In the genomic region with DNA sequence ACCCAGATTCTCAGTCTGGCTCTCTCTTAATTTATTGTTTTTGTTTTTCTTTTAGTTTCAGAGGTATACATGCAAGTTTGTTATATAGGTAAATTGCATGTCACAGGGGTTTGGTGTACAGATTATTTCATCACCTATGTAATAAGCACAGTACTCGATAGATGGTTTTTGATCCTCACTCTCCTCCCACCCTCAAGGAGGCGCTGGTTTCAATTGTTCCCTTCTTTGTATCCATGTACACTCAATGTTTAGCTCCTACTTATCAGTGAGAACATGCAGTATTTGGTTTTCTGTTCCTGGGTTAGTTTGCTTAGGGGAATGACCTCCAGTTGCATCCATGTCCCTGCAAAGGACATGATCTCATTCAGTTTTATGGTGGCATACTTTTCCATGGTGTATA, we compare ENCODE assay signal across 21 cellular contexts.
"Had no signal": no experiment of that assay in that cellular context is flagged by ENCODE, and none has a peak within 500 bp of the region (broad histone marks: within the 10 kb centered on the region; RNA-seq: fewer than 3 reads in every experiment).

No MANE protein-coding gene starts in this region.

- DNase-seq: KBM-7, MV-4-11, NCI-H1092, NCI-H1105 treated with DMSO at 0.1 percent for 48 hours, NCI-H1417 treated with DMSO at 0.1 percent for 48 hours, NCI-H146, NCI-H1694 treated with DMSO at 0.1 percent for 48 hours, NCI-H1930, NCI-H2081, NCI-H2107, NCI-H2227 treated with DMSO at 0.1 percent for 48 hours, NCI-H524, NCI-H526 treated with DMSO at 0.1 percent for 48 hours, NCI-H748 treated with DMSO at 0.1 percent for 48 hours, PC-9, Peyer's patch, SHP77 treated with DMSO at 0.1 percent for 48 hours, SJCRH30, T-helper 1 cell had no signal

- H3K4me3 ChIP-seq: PC-9, Peyer's patch, SJCRH30 had no signal

- ATAC-seq: Right ventricle myocardium inferior, SK-N-SH treated with all-trans-retinoic acid at 6 μM for 48 hours had no signal

- H3K9me3 ChIP-seq: Peyer's patch had no signal

- H3K27ac ChIP-seq: PC-9, Peyer's patch, SJCRH30 had no signal

- H3K4me1 ChIP-seq: Peyer's patch, SJCRH30 had no signal

- H3K36me3 ChIP-seq: Peyer's patch, SJCRH30 had no signal

- H3K4me2 ChIP-seq: PC-9 had no signal

- H2AFZ ChIP-seq: PC-9 had no signal

- H3K27me3 ChIP-seq: Peyer's patch, SJCRH30 had no signal
